In genomic region chr12:32293808-32294419, GRCh38 we compare ENCODE assay signal across 18 cellular contexts.
DNase-seq lines count a peak whose midpoint lies in the region; ATAC-seq, FAIRE-seq and TF ChIP-seq lines count a peak whose summit lies in the region.
"Had no signal": no experiment of that assay in that cellular context is flagged by ENCODE, and none has a peak within 500 bp of the region (broad histone marks: within the 10 kb centered on the region; RNA-seq: fewer than 3 reads in every experiment).

No MANE protein-coding gene starts in this region.

- no peak for DNase-seq in D721Med (ENCODE audit: insufficient read length, low spot score)
- DNase-seq in astrocyte (ENCODE audit: low read depth): no peak
- DNase-seq in mucosa of descending colon: peak in 1 of 3 donors; percentile 30
- no peak for DNase-seq in NCI-H2107 treated with DMSO at 0.1 percent for 48 hours (lab: John Stamatoyannopoulos, UW; ENCODE audit: unreplicated experiment)
- DNase-seq: CD8-positive, alpha-beta memory T cell; DND-41; GDM1; NCI-H1417 treated with DMSO at 0.1 percent for 48 hours; NCI-H2029; NCI-H524; SHP77 had no signal

- no peaks in the 10 kb centered on the region for H3K27me3 Mint-ChIP-seq in astrocyte (ENCODE audit: low read depth, unreplicated experiment)
- H3K27me3 Mint-ChIP-seq: CD8-positive, alpha-beta memory T cell had no signal

- peaks cover 7% of the 10 kb centered on the region for H3K4me1 Mint-ChIP-seq in astrocyte (ENCODE audit: low read depth, unreplicated experiment)
- H3K4me1 Mint-ChIP-seq: CD8-positive, alpha-beta memory T cell had no signal

- H3K36me3 Mint-ChIP-seq in astrocyte (ENCODE audit: low read depth, unreplicated experiment): peaks cover 3% of the 10 kb centered on the region

- H3K9me3 Mint-ChIP-seq in astrocyte (ENCODE audit: unreplicated experiment): peaks cover 1% of the 10 kb centered on the region
- H3K9me3 Mint-ChIP-seq: CD8-positive, alpha-beta memory T cell had no signal

- H3K4me2 ChIP-seq in KMS-11 (no peak overlapping the region), astrocyte (ENCODE audit: low read length) (no peak overlapping the region)
- H3K4me2 ChIP-seq: BLaER1 had no signal

- no peaks in the 10 kb centered on the region for H4K20me1 ChIP-seq in KMS-11 (ENCODE audit: insufficient read depth)
- H4K20me1 ChIP-seq in astrocyte (ENCODE audit: insufficient read depth, low read length): peaks cover 21% of the 10 kb centered on the region
- H4K20me1 ChIP-seq: BLaER1 had no signal

- H3K9me3 ChIP-seq in astrocyte (ENCODE audit: insufficient read depth, low read depth, low read length) (no peaks in the 10 kb centered on the region), mucosa of descending colon (peaks cover 2% of the 10 kb centered on the region)
- H3K9me3 ChIP-seq: HAP-1 had no signal

- H3K4me1 ChIP-seq in KMS-11 (ENCODE audit: low read depth, poor library complexity, severe bottlenecking) (peaks cover 5% of the 10 kb centered on the region), astrocyte (ENCODE audit: insufficient read depth, low read length) (peaks cover 4% of the 10 kb centered on the region), mucosa of descending colon (ENCODE audit: low read depth) (no peaks in the 10 kb centered on the region)
- H3K4me1 ChIP-seq: BLaER1 had no signal

- H3K27ac ChIP-seq in KMS-11 (no peak overlapping the region), astrocyte (ENCODE audit: low read depth, low read length) (no peak overlapping the region)
- H3K27ac ChIP-seq: BLaER1 had no signal

- H3K9ac ChIP-seq in KMS-11: no peak overlapping the region
- H3K9ac ChIP-seq in astrocyte (ENCODE audit: low read length): no peak overlapping the region
- H3K9ac ChIP-seq: BLaER1 had no signal

- no peaks in the 10 kb centered on the region for H3K27me3 ChIP-seq in KMS-11 (ENCODE audit: insufficient read depth, low read depth)
- H3K27me3 ChIP-seq in astrocyte (ENCODE audit: insufficient read depth, low read length): no peaks in the 10 kb centered on the region
- H3K27me3 ChIP-seq: BLaER1 had no signal

- no peak overlapping the region for H3K4me3 Mint-ChIP-seq in astrocyte (ENCODE audit: unreplicated experiment)
- H3K4me3 Mint-ChIP-seq: CD8-positive, alpha-beta memory T cell had no signal

- H3K36me3 ChIP-seq in KMS-11 (ENCODE audit: insufficient read depth): no peaks in the 10 kb centered on the region
- no peaks in the 10 kb centered on the region for H3K36me3 ChIP-seq in astrocyte (ENCODE audit: insufficient read depth, low read length)
- no peaks in the 10 kb centered on the region for H3K36me3 ChIP-seq in mucosa of descending colon (ENCODE audit: low read depth)

- H3K4me3 ChIP-seq in KMS-11 (IDR thresholded peaks at IDR 0.05; ENCODE audit: insufficient read depth, low read depth, low read length) (no peak overlapping the region), astrocyte (ENCODE audit: insufficient read depth, low read depth, low read length) (no peak overlapping the region), mucosa of descending colon (no peak overlapping the region)
- H3K4me3 ChIP-seq: BLaER1, HAP-1 had no signal

- H2AFZ ChIP-seq in KMS-11 (ENCODE audit: low read depth): no peak overlapping the region
- no peak overlapping the region for H2AFZ ChIP-seq in astrocyte (ENCODE audit: low read depth, low read length)

- FAIRE-seq in D721Med (lab: Jason Lieb, UNC) (peak; percentile 21), astrocyte (lab: Jason Lieb, UNC) (peak; percentile 20)
- FAIRE-seq: A204.1, GM12892 had no signal

- H3K79me2 ChIP-seq in KMS-11 (ENCODE audit: insufficient read depth, low read depth) (no peaks in the 10 kb centered on the region), astrocyte (ENCODE audit: insufficient read depth, low read length) (peaks cover 35% of the 10 kb centered on the region)

- intact Hi-C loops in mucosa of descending colon (cut with DNase I, micrococcal nuclease): no loop called here

- TF ChIP-seq CTCF in D721Med (IDR thresholded peaks at IDR 0.05; ENCODE audit: insufficient read depth, missing control alignments) (no peak), KMS-11 (conservative IDR thresholded peaks at IDR 0.05; ENCODE audit: low read depth, low read length) (0 out of 2 replicates have a peak, but pooled peaks have one; percentile 16), astrocyte (IDR thresholded peaks at IDR 0.05; ENCODE audit: insufficient read depth, low read depth, low read length) (peak; percentile 6), mucosa of descending colon (IDR thresholded peaks at IDR 0.05) (no peak)

- H3K27ac Mint-ChIP-seq in astrocyte (ENCODE audit: unreplicated experiment): no peak overlapping the region
- H3K27ac Mint-ChIP-seq: CD8-positive, alpha-beta memory T cell had no signal

- ATAC-seq in mucosa of descending colon (peak; percentile 81), HG02973 (IDR thresholded peaks at IDR 0.05; ENCODE audit: unreplicated experiment) (no peak), HG02884 (IDR thresholded peaks at IDR 0.05; ENCODE audit: unreplicated experiment) (no peak)

Comparison
In these comparisons a context has a peak if more than half of its experiments do, and no peak if none do; other contexts are left out.
1. CTCF ChIP-seq: peak in KMS-11 (single experiment) and astrocyte (single experiment); none in D721Med (single experiment) and mucosa of descending colon (single experiment).